In the genomic region with DNA sequence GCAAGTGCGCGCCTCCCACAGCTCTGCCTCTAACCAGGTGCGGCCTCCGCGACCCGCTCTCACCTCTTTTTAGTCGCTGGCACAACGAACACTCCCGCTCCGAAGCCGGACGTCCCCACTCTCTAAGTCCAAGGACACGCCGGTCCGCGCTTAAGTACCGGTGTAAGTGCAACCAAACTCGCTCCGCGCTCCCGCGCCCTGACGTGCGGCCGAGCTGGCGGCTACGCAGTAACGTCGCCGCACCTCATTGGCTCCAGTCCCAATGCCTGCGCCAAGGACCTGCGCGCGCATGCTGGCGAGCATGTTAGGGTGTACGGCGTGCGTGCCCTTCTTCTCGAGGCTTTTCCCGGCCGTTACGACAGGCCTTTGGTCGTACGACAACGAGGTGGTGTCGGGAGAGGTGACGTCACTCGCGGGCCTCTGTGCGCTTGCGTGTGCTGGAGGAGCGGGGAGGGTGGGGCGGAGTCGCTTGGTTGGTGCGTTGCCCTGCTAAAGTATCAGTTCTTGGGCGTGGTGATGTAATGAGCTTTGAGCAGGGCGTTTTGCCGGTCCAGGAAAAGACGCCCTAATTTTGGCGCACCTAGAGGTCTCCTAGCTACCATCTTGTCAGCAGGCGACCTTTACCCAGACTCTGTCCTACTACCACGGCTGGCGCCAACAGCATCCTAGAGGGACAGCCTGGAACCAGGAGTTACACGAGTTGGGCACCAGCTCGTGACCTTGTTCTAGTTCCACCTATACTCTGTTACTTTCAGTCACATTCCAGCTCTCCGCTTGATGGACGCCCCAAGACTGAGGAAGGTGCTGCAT, we compare ENCODE assay signal across 1 cellular context.
TF ChIP-seq lines count a peak whose summit lies in the region.

A gene (minus strand): TSS at position 124 of the 810 bp plus-strand sequence. CDS start 1,141 bp downstream, outside the sequence.

TF ChIP-seq in HEK293, 187 proteins besides CTCF, POLR2A, EP300 and RAD21 (continued from another document and continues in another):
- TF ChIP-seq ZNF211 (tag by site-specific recombination; IDR thresholded peaks at IDR 0.05; ENCODE audit: low read depth): no peak
- TF ChIP-seq, protein P1, sequence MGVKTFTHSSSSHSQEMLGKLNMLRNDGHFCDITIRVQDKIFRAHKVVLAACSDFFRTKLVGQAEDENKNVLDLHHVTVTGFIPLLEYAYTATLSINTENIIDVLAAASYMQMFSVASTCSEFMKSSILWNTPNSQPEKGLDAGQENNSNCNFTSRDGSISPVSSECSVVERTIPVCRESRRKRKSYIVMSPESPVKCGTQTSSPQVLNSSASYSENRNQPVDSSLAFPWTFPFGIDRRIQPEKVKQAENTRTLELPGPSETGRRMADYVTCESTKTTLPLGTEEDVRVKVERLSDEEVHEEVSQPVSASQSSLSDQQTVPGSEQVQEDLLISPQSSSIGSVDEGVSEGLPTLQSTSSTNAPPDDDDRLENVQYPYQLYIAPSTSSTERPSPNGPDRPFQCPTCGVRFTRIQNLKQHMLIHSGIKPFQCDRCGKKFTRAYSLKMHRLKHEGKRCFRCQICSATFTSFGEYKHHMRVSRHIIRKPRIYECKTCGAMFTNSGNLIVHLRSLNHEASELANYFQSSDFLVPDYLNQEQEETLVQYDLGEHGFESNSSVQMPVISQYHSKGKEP (tag by site-specific recombination; IDR thresholded peaks at IDR 0.05): no peak
- TF ChIP-seq ZNF560 (tag by site-specific recombination; IDR thresholded peaks at IDR 0.05; ENCODE audit: borderline replicate concordance): no peak
- no peak for TF ChIP-seq ZNF791 (tag by site-specific recombination; IDR thresholded peaks at IDR 0.05)
- peak; percentile 81; the same call in 1 of the 2 replicates for TF ChIP-seq ZNF394 (tag by site-specific recombination; IDR thresholded peaks at IDR 0.05; ENCODE audit: borderline replicate concordance)
- no peak for TF ChIP-seq ZBTB20 (tag by site-specific recombination; IDR thresholded peaks at IDR 0.05)
- no peak for TF ChIP-seq ZNF426 (tag by site-specific recombination; IDR thresholded peaks at IDR 0.05)
- TF ChIP-seq, protein P2, sequence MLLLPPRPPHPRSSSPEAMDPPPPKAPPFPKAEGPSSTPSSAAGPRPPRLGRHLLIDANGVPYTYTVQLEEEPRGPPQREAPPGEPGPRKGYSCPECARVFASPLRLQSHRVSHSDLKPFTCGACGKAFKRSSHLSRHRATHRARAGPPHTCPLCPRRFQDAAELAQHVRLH (tag by site-specific recombination; IDR thresholded peaks at IDR 0.05): no peak; the same call in 1 of the 2 replicates
- no peak for TF ChIP-seq ZIC2 (tag by site-specific recombination; IDR thresholded peaks at IDR 0.05)
- no peak for TF ChIP-seq ZNF777 (tag by site-specific recombination; IDR thresholded peaks at IDR 0.05; ENCODE audit: borderline replicate concordance)
- no peak for TF ChIP-seq GLIS2 (tag by site-specific recombination; IDR thresholded peaks at IDR 0.05)
- no peak for TF ChIP-seq ZNF561 (tag by site-specific recombination; IDR thresholded peaks at IDR 0.05; ENCODE audit: borderline replicate concordance)
- TF ChIP-seq, protein P3, sequence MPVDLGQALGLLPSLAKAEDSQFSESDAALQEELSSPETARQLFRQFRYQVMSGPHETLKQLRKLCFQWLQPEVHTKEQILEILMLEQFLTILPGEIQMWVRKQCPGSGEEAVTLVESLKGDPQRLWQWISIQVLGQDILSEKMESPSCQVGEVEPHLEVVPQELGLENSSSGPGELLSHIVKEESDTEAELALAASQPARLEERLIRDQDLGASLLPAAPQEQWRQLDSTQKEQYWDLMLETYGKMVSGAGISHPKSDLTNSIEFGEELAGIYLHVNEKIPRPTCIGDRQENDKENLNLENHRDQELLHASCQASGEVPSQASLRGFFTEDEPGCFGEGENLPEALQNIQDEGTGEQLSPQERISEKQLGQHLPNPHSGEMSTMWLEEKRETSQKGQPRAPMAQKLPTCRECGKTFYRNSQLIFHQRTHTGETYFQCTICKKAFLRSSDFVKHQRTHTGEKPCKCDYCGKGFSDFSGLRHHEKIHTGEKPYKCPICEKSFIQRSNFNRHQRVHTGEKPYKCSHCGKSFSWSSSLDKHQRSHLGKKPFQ (tag by site-specific recombination; IDR thresholded peaks at IDR 0.05): no peak
- 0 out of 2 replicates have a peak, but pooled peaks have one; percentile 16 for TF ChIP-seq ZNF366 (tag by site-specific recombination; conservative IDR thresholded peaks at IDR 0.05)
- no peak for TF ChIP-seq ZFP37 (tag by site-specific recombination; IDR thresholded peaks at IDR 0.05)
- no peak for TF ChIP-seq REPIN1 (tag by site-specific recombination; IDR thresholded peaks at IDR 0.05; ENCODE audit: low read depth)
- no peak for TF ChIP-seq SCRT2 (tag by site-specific recombination; IDR thresholded peaks at IDR 0.05)
- TF ChIP-seq GLIS1 (tag by site-specific recombination; IDR thresholded peaks at IDR 0.05): no peak
- TF ChIP-seq ZNF529 (tag by site-specific recombination; IDR thresholded peaks at IDR 0.05; ENCODE audit: insufficient replicate concordance): no peak
- TF ChIP-seq ZNF2 (tag by site-specific recombination; IDR thresholded peaks at IDR 0.05): no peak
- TF ChIP-seq ZSCAN16 (tag by site-specific recombination; IDR thresholded peaks at IDR 0.05): no peak
- TF ChIP-seq ZNF501 (tag by site-specific recombination; IDR thresholded peaks at IDR 0.05): 0 out of 2 replicates have a peak, but pooled peaks have one; percentile 30
- TF ChIP-seq, protein P4, sequence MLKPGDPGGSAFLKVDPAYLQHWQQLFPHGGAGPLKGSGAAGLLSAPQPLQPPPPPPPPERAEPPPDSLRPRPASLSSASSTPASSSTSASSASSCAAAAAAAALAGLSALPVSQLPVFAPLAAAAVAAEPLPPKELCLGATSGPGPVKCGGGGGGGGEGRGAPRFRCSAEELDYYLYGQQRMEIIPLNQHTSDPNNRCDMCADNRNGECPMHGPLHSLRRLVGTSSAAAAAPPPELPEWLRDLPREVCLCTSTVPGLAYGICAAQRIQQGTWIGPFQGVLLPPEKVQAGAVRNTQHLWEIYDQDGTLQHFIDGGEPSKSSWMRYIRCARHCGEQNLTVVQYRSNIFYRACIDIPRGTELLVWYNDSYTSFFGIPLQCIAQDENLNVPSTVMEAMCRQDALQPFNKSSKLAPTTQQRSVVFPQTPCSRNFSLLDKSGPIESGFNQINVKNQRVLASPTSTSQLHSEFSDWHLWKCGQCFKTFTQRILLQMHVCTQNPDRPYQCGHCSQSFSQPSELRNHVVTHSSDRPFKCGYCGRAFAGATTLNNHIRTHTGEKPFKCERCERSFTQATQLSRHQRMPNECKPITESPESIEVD (tag by site-specific recombination; IDR thresholded peaks at IDR 0.05): no peak
- TF ChIP-seq OVOL3 (tag by site-specific recombination; IDR thresholded peaks at IDR 0.05): no peak
- TF ChIP-seq, protein P5, sequence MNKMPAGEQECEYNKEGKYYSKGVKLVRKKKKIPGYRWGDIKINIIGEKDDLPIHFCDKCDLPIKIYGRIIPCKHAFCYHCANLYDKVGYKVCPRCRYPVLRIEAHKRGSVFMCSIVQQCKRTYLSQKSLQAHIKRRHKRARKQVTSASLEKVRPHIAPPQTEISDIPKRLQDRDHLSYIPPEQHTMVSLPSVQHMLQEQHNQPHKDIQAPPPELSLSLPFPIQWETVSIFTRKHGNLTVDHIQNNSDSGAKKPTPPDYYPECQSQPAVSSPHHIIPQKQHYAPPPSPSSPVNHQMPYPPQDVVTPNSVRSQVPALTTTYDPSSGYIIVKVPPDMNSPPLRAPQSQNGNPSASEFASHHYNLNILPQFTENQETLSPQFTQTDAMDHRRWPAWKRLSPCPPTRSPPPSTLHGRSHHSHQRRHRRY (tag by site-specific recombination; IDR thresholded peaks at IDR 0.05): no peak
- TF ChIP-seq ZBTB21 (tag by site-specific recombination; IDR thresholded peaks at IDR 0.05): peak; percentile 98
- TF ChIP-seq ZNF707 (tag by site-specific recombination; IDR thresholded peaks at IDR 0.05): no peak
- TF ChIP-seq ZNF837 (tag by site-specific recombination; IDR thresholded peaks at IDR 0.05): no peak
- no peak for TF ChIP-seq ZNF223 (tag by site-specific recombination; IDR thresholded peaks at IDR 0.05)
- TF ChIP-seq, protein P6, sequence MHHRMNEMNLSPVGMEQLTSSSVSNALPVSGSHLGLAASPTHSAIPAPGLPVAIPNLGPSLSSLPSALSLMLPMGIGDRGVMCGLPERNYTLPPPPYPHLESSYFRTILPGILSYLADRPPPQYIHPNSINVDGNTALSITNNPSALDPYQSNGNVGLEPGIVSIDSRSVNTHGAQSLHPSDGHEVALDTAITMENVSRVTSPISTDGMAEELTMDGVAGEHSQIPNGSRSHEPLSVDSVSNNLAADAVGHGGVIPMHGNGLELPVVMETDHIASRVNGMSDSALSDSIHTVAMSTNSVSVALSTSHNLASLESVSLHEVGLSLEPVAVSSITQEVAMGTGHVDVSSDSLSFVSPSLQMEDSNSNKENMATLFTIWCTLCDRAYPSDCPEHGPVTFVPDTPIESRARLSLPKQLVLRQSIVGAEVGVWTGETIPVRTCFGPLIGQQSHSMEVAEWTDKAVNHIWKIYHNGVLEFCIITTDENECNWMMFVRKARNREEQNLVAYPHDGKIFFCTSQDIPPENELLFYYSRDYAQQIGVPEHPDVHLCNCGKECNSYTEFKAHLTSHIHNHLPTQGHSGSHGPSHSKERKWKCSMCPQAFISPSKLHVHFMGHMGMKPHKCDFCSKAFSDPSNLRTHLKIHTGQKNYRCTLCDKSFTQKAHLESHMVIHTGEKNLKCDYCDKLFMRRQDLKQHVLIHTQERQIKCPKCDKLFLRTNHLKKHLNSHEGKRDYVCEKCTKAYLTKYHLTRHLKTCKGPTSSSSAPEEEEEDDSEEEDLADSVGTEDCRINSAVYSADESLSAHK (tag by site-specific recombination; IDR thresholded peaks at IDR 0.05): no peak
- TF ChIP-seq ZNF16 (tag by site-specific recombination; IDR thresholded peaks at IDR 0.05; ENCODE audit: low read depth): no peak
- TF ChIP-seq ZNF521 (tag by site-specific recombination; IDR thresholded peaks at IDR 0.05): no peak
- TF ChIP-seq KLF9 (tag by site-specific recombination; IDR thresholded peaks at IDR 0.05; ENCODE audit: low read depth): peak; percentile 83
- TF ChIP-seq ZNF391 (tag by site-specific recombination; IDR thresholded peaks at IDR 0.05; ENCODE audit: borderline replicate concordance, low read depth): no peak
- TF ChIP-seq, protein P7, sequence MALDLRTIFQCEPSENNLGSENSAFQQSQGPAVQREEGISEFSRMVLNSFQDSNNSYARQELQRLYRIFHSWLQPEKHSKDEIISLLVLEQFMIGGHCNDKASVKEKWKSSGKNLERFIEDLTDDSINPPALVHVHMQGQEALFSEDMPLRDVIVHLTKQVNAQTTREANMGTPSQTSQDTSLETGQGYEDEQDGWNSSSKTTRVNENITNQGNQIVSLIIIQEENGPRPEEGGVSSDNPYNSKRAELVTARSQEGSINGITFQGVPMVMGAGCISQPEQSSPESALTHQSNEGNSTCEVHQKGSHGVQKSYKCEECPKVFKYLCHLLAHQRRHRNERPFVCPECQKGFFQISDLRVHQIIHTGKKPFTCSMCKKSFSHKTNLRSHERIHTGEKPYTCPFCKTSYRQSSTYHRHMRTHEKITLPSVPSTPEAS (tag by site-specific recombination; IDR thresholded peaks at IDR 0.05): no peak
- TF ChIP-seq GFI1B (tag by site-specific recombination; IDR thresholded peaks at IDR 0.05): no peak
- TF ChIP-seq MZF1 (tag by site-specific recombination; IDR thresholded peaks at IDR 0.05; ENCODE audit: borderline replicate concordance): no peak
- TF ChIP-seq, protein P8, sequence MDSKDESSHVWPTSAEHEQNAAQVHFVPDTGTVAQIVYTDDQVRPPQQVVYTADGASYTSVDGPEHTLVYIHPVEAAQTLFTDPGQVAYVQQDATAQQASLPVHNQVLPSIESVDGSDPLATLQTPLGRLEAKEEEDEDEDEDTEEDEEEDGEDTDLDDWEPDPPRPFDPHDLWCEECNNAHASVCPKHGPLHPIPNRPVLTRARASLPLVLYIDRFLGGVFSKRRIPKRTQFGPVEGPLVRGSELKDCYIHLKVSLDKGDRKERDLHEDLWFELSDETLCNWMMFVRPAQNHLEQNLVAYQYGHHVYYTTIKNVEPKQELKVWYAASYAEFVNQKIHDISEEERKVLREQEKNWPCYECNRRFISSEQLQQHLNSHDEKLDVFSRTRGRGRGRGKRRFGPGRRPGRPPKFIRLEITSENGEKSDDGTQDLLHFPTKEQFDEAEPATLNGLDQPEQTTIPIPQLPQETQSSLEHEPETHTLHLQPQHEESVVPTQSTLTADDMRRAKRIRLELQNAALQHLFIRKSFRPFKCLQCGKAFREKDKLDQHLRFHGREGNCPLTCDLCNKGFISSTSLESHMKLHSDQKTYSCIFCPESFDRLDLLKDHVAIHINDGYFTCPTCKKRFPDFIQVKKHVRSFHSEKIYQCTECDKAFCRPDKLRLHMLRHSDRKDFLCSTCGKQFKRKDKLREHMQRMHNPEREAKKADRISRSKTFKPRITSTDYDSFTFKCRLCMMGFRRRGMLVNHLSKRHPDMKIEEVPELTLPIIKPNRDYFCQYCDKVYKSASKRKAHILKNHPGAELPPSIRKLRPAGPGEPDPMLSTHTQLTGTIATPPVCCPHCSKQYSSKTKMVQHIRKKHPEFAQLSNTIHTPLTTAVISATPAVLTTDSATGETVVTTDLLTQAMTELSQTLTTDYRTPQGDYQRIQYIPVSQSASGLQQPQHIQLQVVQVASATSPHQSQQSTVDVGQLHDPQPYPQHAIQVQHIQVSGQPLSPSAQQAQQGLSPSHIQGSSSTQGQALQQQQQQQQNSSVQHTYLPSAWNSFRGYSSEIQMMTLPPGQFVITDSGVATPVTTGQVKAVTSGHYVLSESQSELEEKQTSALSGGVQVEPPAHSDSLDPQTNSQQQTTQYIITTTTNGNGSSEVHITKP (tag by site-specific recombination; IDR thresholded peaks at IDR 0.05): peak; percentile 24; the same call in 1 of the 2 replicates
- no peak for TF ChIP-seq GLI4 (tag by site-specific recombination; IDR thresholded peaks at IDR 0.05)
- TF ChIP-seq ZBTB17 (tag by site-specific recombination; IDR thresholded peaks at IDR 0.05): peak; percentile 81
- TF ChIP-seq ZNF23 (tag by site-specific recombination; IDR thresholded peaks at IDR 0.05; ENCODE audit: borderline replicate concordance): no peak
- no peak for TF ChIP-seq BCL11A (tag by site-specific recombination; IDR thresholded peaks at IDR 0.05; ENCODE audit: low read depth)
- 0 out of 2 replicates have a peak, but pooled peaks have one; percentile 16 for TF ChIP-seq ZNF548 (tag by site-specific recombination; IDR thresholded peaks at IDR 0.05)
- TF ChIP-seq, protein P9, sequence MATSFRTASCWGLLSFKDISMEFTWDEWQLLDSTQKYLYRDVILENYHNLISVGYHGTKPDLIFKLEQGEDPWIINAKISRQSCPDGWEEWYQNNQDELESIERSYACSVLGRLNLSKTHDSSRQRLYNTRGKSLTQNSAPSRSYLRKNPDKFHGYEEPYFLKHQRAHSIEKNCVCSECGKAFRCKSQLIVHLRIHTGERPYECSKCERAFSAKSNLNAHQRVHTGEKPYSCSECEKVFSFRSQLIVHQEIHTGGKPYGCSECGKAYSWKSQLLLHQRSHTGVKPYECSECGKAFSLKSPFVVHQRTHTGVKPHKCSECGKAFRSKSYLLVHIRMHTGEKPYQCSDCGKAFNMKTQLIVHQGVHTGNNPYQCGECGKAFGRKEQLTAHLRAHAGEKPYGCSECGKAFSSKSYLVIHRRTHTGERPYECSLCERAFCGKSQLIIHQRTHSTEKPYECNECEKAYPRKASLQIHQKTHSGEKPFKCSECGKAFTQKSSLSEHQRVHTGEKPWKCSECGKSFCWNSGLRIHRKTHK (tag by site-specific recombination; IDR thresholded peaks at IDR 0.05): no peak
- no peak for TF ChIP-seq ZNF768 (tag by site-specific recombination; IDR thresholded peaks at IDR 0.05)
- TF ChIP-seq SALL2 (tag by site-specific recombination; IDR thresholded peaks at IDR 0.05; ENCODE audit: borderline replicate concordance): no peak
- TF ChIP-seq SP3 (tag by site-specific recombination; IDR thresholded peaks at IDR 0.05): peak; percentile 71
